In genomic region chr4:6125103-6125651, GRCh38 we compare ENCODE assay signal across 16 cellular contexts.
"Had no signal": no experiment of that assay in that cellular context is flagged by ENCODE, and none has a peak within 500 bp of the region (broad histone marks: within the 10 kb centered on the region; RNA-seq: fewer than 3 reads in every experiment).

No MANE protein-coding gene starts in this region.

- H3K9me3 Mint-ChIP-seq: activated CD4-positive, alpha-beta T cell treated with anti-CD3 and anti-CD28 coated beads, Interleukin-2, amount 10 ng/mL, durations not matched to agents 7 days and 5 days; activated naive CD4-positive, alpha-beta T cell treated with anti-CD3 and anti-CD28 coated beads, Interleukin-2, amount 50 U/mL, for 72 hours; naive B cell; stimulated activated naive CD8-positive, alpha-beta T cell treated with anti-CD3 and anti-CD28 coated beads, Interleukin-15, Interleukin-2, amounts not matched to agents 100 ng/mL and 50 ng/mL, for 24 hours had no signal

- H3K27ac ChIP-seq: body of pancreas, colonic mucosa, neutrophil, right atrium auricular region, upper lobe of left lung had no signal

- H3K36me3 ChIP-seq: colonic mucosa, neutrophil, right atrium auricular region, upper lobe of left lung had no signal

- DNase-seq: activated CD4-positive, alpha-beta T cell treated with anti-CD3 and anti-CD28 coated beads, Interleukin-2, amount 10 ng/mL, durations not matched to agents 7 days and 5 days; activated gamma-delta T cell; activated T-cell treated with anti-CD3 and anti-CD28 coated beads, Interleukin-2, amount 50 U/mL, for 1 hour; amygdala; body of pancreas; central memory CD4-positive, alpha-beta T cell; colonic mucosa; left colon; naive B cell; upper lobe of left lung had no signal

- H3K4me3 ChIP-seq: body of pancreas, colonic mucosa, right atrium auricular region, smooth muscle cell, upper lobe of left lung had no signal

- H3K36me3 Mint-ChIP-seq: activated naive CD4-positive, alpha-beta T cell treated with anti-CD3 and anti-CD28 coated beads, Interleukin-2, amount 50 U/mL, for 72 hours; naive B cell had no signal

- H3K27ac Mint-ChIP-seq: activated CD4-positive, alpha-beta T cell treated with anti-CD3 and anti-CD28 coated beads, Interleukin-2, amount 10 ng/mL, durations not matched to agents 7 days and 5 days; activated naive CD4-positive, alpha-beta T cell treated with anti-CD3 and anti-CD28 coated beads, Interleukin-2, amount 50 U/mL, for 72 hours; stimulated activated naive CD8-positive, alpha-beta T cell treated with anti-CD3 and anti-CD28 coated beads, Interleukin-15, Interleukin-2, amounts not matched to agents 100 ng/mL and 50 ng/mL, for 24 hours had no signal

- H3K27me3 ChIP-seq: body of pancreas, colonic mucosa, neutrophil, right atrium auricular region, upper lobe of left lung had no signal

- H3K4me1 Mint-ChIP-seq: activated CD4-positive, alpha-beta T cell treated with anti-CD3 and anti-CD28 coated beads, Interleukin-2, amount 10 ng/mL, durations not matched to agents 7 days and 5 days; naive B cell had no signal

- H3K4me3 Mint-ChIP-seq: activated CD4-positive, alpha-beta T cell treated with anti-CD3 and anti-CD28 coated beads, Interleukin-2, amount 10 ng/mL, durations not matched to agents 7 days and 5 days; naive B cell; stimulated activated naive CD8-positive, alpha-beta T cell treated with anti-CD3 and anti-CD28 coated beads, Interleukin-15, Interleukin-2, amounts not matched to agents 100 ng/mL and 50 ng/mL, for 24 hours had no signal

- H3K4me2 ChIP-seq: smooth muscle cell had no signal

- H3K27me3 Mint-ChIP-seq: activated CD4-positive, alpha-beta T cell treated with anti-CD3 and anti-CD28 coated beads, Interleukin-2, amount 10 ng/mL, durations not matched to agents 7 days and 5 days; stimulated activated naive CD8-positive, alpha-beta T cell treated with anti-CD3 and anti-CD28 coated beads, Interleukin-15, Interleukin-2, amounts not matched to agents 100 ng/mL and 50 ng/mL, for 24 hours had no signal

- H3K4me1 ChIP-seq: body of pancreas, colonic mucosa, right atrium auricular region, upper lobe of left lung had no signal

- H3K9me3 ChIP-seq: body of pancreas, colonic mucosa, neutrophil, right atrium auricular region, upper lobe of left lung had no signal

- ATAC-seq: activated naive CD4-positive, alpha-beta T cell treated with anti-CD3 and anti-CD28 coated beads, Interleukin-2, amount 50 U/mL, for 72 hours; body of pancreas; esophagus mucosa; left colon had no signal
